In the genomic region with DNA sequence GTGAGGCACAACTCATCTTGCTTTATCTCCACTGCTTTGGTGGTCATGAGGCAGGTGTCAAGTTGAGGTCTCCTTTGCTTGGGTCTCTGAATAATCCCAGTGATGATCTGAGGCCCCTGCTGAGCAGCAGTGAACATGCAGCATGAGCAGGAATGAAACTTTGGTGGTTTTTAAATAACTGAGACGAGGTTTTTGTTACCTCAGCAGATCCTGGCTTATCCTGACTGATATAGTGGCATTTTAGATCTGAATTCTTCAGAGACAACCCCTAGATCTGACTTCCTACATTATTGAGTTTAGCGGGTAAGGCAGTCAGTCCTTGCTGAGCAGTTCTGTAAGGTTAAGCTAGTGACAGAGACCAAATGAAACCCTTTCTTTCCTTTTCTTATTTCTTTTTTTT, we compare ENCODE assay signal across 28 cellular contexts.
"Had no signal": no experiment of that assay in that cellular context is flagged by ENCODE, and none has a peak within 500 bp of the region (broad histone marks: within the 10 kb centered on the region; RNA-seq: fewer than 3 reads in every experiment).

No MANE protein-coding gene starts in this region.

- H3K4me1 ChIP-seq: neural progenitor cell, parathyroid adenoma, psoas muscle, spleen, suprapubic skin, testis, tibial artery, transverse colon, upper lobe of right lung, uterus had no signal

- H3K27me3 ChIP-seq: neural progenitor cell, ovary, spleen, suprapubic skin, testis, tibial artery, transverse colon, upper lobe of right lung, uterus had no signal

- H3K27ac ChIP-seq: neural progenitor cell, ovary, parathyroid adenoma, psoas muscle, skin epidermis, spleen, suprapubic skin, testis, tibial artery, transverse colon, upper lobe of right lung, uterus had no signal

- H3K79me2 ChIP-seq: parathyroid adenoma had no signal

- ATAC-seq: natural killer cell; psoas muscle; right cardiac atrium; sciatic nerve; stimulated activated memory B cell treated with anti-CD40 and anti-IgM and Interleukin-4, amounts not matched to agents 10 μg/mL and 1 μg/mL and 100 μg/mL, for 72 hours; stimulated activated naive CD8-positive, alpha-beta T cell treated with anti-CD3 and anti-CD28 coated beads, Interleukin-15, amount 100 ng/mL, for 72 hours; stimulated activated naive CD8-positive, alpha-beta T cell treated with anti-CD3 and anti-CD28 coated beads, Interleukin-15, Interleukin-2, amounts not matched to agents 100 U/mL and 50 U/mL, for 24 hours; upper lobe of right lung had no signal

- H3K36me3 ChIP-seq: neural progenitor cell, ovary, spleen, suprapubic skin, tibial artery, transverse colon, upper lobe of right lung, uterus had no signal

- H3K9ac ChIP-seq: neural progenitor cell, parathyroid adenoma had no signal

- DNase-seq: natural killer cell; occipital lobe; ovary; posterior cingulate gyrus; psoas muscle; right cardiac atrium; spleen; stimulated activated CD4-positive, alpha-beta T cell treated with anti-CD3 and anti-CD28 coated beads, Interleukin-12 subunit alpha, Interleukin-12 subunit beta, amount 100 ng/mL, for 4 hours; stimulated activated CD4-positive, alpha-beta T cell treated with anti-CD3 and anti-CD28 coated beads, Interleukin-1b, Interleukin-23, amount 100 ng/mL, for 48 hours; stimulated activated CD4-positive, alpha-beta T cell treated with anti-CD3 and anti-CD28 coated beads, Interleukin-4, amount 100 ng/mL, for 1 hour; stimulated activated CD4-positive, alpha-beta T cell treated with anti-CD3 and anti-CD28 coated beads, Interleukin-4, amount 100 ng/mL, for 4 hours; stimulated activated CD8-positive, alpha-beta memory T cell treated with anti-CD3 and anti-CD28 coated beads, Interleukin-4, amount 100 ng/mL, for 48 hours; stimulated activated naive CD4-positive, alpha-beta T cell; stimulated activated naive CD8-positive, alpha-beta T cell treated with anti-CD3 and anti-CD28 coated beads, Interleukin-15, amount 100 ng/mL, for 72 hours; stimulated activated naive CD8-positive, alpha-beta T cell treated with anti-CD3 and anti-CD28 coated beads, Interleukin-15, Interleukin-2, amounts not matched to agents 100 U/mL and 50 U/mL, for 24 hours; substantia nigra; testis; tibial artery; transverse colon; upper lobe of right lung; uterus had no signal

- H2AFZ ChIP-seq: neural progenitor cell, parathyroid adenoma had no signal

- H3K4me3 ChIP-seq: neural progenitor cell, ovary, psoas muscle, skin epidermis, smooth muscle cell, spleen, suprapubic skin, testis, tibial artery, transverse colon, upper lobe of right lung, uterus had no signal

- H3K9me3 ChIP-seq: ovary, psoas muscle, suprapubic skin, testis, tibial artery, transverse colon, upper lobe of right lung, uterus had no signal

- H3K4me2 ChIP-seq: neural progenitor cell, smooth muscle cell had no signal
